ENCODE assay signal across 2 cellular contexts in genomic region chr17:31823014-31823413, GRCh38.
TF ChIP-seq lines count a peak whose summit lies in the region.

No MANE protein-coding gene starts in this region.

TF ChIP-seq in HepG2, 621 proteins besides CTCF, POLR2A, EP300 and RAD21:
- peak; percentile 96 to 98 for TF ChIP-seq MAFK (conservative IDR thresholded peaks at IDR 0.05 in 1 of 2, IDR thresholded peaks at IDR 0.05 in 1 of 2; ENCODE audit: low read length in 2 of 2)
- 0 out of 2 replicates have a peak, but pooled peaks have one; percentile 19 for TF ChIP-seq BHLHE40 (IDR thresholded peaks at IDR 0.05; ENCODE audit: low read length)
- peak; percentile 96 for TF ChIP-seq MAFF (IDR thresholded peaks at IDR 0.05; ENCODE audit: low read depth, low read length)
- TF ChIP-seq ATF3 (CRISPR knock-in tag; IDR thresholded peaks at IDR 0.05), result no peak

TF ChIP-seq in H1, 55 proteins besides CTCF, POLR2A, EP300 and RAD21:
- TF ChIP-seq MAFK (IDR thresholded peaks at IDR 0.05; ENCODE audit: low read depth, low read length), result peak; percentile 72
- TF ChIP-seq RXRA (IDR thresholded peaks at IDR 0.05; ENCODE audit: insufficient read depth, low read depth, low read length), result no peak
